26 cellular contexts compared by ENCODE assay signal in the genomic region with DNA sequence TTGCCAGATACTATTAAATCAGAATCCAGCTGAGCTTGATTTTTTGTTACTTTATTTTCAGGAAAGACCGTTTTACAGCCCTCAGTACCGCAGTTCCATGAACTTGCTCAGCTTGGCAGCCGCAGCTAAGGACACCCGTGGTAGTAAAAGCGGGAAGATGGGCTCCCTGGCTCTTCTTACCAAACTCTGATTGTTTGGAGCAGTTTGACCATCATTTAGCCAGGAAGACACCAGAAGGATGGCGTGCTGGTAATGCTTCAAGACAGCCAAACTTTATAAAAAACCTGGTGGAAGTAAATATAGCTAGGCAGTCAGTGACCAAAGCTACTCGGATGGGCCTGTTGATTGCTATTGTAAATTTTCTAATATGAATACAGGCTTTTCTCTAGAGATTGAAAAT.
"Had no signal": no experiment of that assay in that cellular context is flagged by ENCODE, and none has a peak within 500 bp of the region (broad histone marks: within the 10 kb centered on the region; RNA-seq: fewer than 3 reads in every experiment).

No MANE protein-coding gene starts in this region.

- H3K36me3 ChIP-seq: heart right ventricle, left ventricle myocardium inferior, neural progenitor cell, vagina had no signal

- H3K4me1 ChIP-seq: neural progenitor cell had no signal

- H3K9me3 ChIP-seq: vagina had no signal

- H3K27me3 ChIP-seq: heart right ventricle, neural progenitor cell, vagina had no signal

- H3K27ac ChIP-seq: coronary artery, heart right ventricle, left ventricle myocardium inferior, neural progenitor cell, parathyroid adenoma, vagina had no signal

- ATAC-seq: activated CD8-positive, alpha-beta T cell treated with anti-CD3 and anti-CD28 coated beads for 36 hours; activated naive CD4-positive, alpha-beta T cell treated with anti-CD3 and anti-CD28 coated beads, Interleukin-2, amount 50 U/mL, for 72 hours; activated T-cell treated with anti-CD3 and anti-CD28 coated beads, Interleukin-2, amount 50 U/mL, for 4 hours; activated T-helper 17 cell treated with anti-CD3 and anti-CD28 coated beads, Interleukin-2, amount 50 U/mL, for 72 hours; effector memory CD8-positive, alpha-beta T cell; heart right ventricle; naive thymus-derived CD4-positive, alpha-beta T cell; right cardiac atrium; T-helper 17 cell; WTC11 had no signal

- H3K27ac Mint-ChIP-seq: activated CD8-positive, alpha-beta T cell treated with anti-CD3 and anti-CD28 coated beads for 36 hours; activated naive CD4-positive, alpha-beta T cell treated with anti-CD3 and anti-CD28 coated beads, Interleukin-2, amount 50 U/mL, for 72 hours; activated T-helper 17 cell treated with anti-CD3 and anti-CD28 coated beads, Interleukin-2, amount 50 U/mL, for 72 hours; naive thymus-derived CD4-positive, alpha-beta T cell; neural progenitor cell; T-helper 17 cell; type B pancreatic cell; WTC11 had no signal

- H3K4me3 ChIP-seq: coronary artery, heart right ventricle, left ventricle myocardium inferior, lung, neural progenitor cell, vagina had no signal

- H3K27me3 Mint-ChIP-seq: activated CD8-positive, alpha-beta T cell treated with anti-CD3 and anti-CD28 coated beads for 36 hours; activated T-helper 17 cell treated with anti-CD3 and anti-CD28 coated beads, Interleukin-2, amount 50 U/mL, for 72 hours; effector memory CD8-positive, alpha-beta T cell; naive thymus-derived CD4-positive, alpha-beta T cell; T-helper 17 cell; type B pancreatic cell had no signal

- H3K36me3 Mint-ChIP-seq: activated naive CD4-positive, alpha-beta T cell treated with anti-CD3 and anti-CD28 coated beads, Interleukin-2, amount 50 U/mL, for 72 hours; neural progenitor cell; type B pancreatic cell had no signal

- DNase-seq: activated CD4-positive, alpha-beta T cell treated with anti-CD3 and anti-CD28 coated beads for 1 hour; activated CD4-positive, alpha-beta T cell treated with anti-CD3 and anti-CD28 coated beads, Interleukin-2, amount 50 U/mL, for 1 hour; activated CD8-positive, alpha-beta T cell treated with anti-CD3 and anti-CD28 coated beads for 36 hours; activated gamma-delta T cell treated with Interleukin-2 at 50 U/mL for 16 hours; activated T-cell treated with anti-CD3 and anti-CD28 coated beads, Interleukin-2, amount 50 U/mL, for 4 hours; effector memory CD8-positive, alpha-beta T cell; foreskin fibroblast; heart right ventricle; kidney glomerular epithelial cell; left ventricle myocardium inferior; naive thymus-derived CD4-positive, alpha-beta T cell; occipital lobe; right cardiac atrium; stimulated activated CD4-positive, alpha-beta T cell treated with anti-CD3 and anti-CD28 coated beads, Interleukin-2, amount 100 ng/mL, for 48 hours; stimulated activated naive CD4-positive, alpha-beta T cell treated with Interleukin-2 at 50 U/mL for 16 hours; T-helper 17 cell; T1000 had no signal

- H3K9me3 Mint-ChIP-seq: activated CD8-positive, alpha-beta T cell treated with anti-CD3 and anti-CD28 coated beads for 36 hours; activated naive CD4-positive, alpha-beta T cell treated with anti-CD3 and anti-CD28 coated beads, Interleukin-2, amount 50 U/mL, for 72 hours; activated T-cell treated with anti-CD3 and anti-CD28 coated beads, Interleukin-2, amount 50 U/mL, for 4 hours; activated T-helper 17 cell treated with anti-CD3 and anti-CD28 coated beads, Interleukin-2, amount 50 U/mL, for 72 hours; effector memory CD8-positive, alpha-beta T cell had no signal

- H3K4me1 Mint-ChIP-seq: activated T-helper 17 cell treated with anti-CD3 and anti-CD28 coated beads, Interleukin-2, amount 50 U/mL, for 72 hours had no signal

- H3K4me3 Mint-ChIP-seq: activated CD8-positive, alpha-beta T cell treated with anti-CD3 and anti-CD28 coated beads for 36 hours; activated T-cell treated with anti-CD3 and anti-CD28 coated beads, Interleukin-2, amount 50 U/mL, for 4 hours; activated T-helper 17 cell treated with anti-CD3 and anti-CD28 coated beads, Interleukin-2, amount 50 U/mL, for 72 hours; effector memory CD8-positive, alpha-beta T cell; naive thymus-derived CD4-positive, alpha-beta T cell; neural progenitor cell; T-helper 17 cell; WTC11 had no signal
